ENCODE assay signal across 8 cellular contexts in genomic region chr19:55599468-55600335, GRCh38. TPM values are rescaled to one million over a fixed set of nuclear protein-coding genes. Genes with fewer than 3 reads are reported as not detected.
A peak's percentile ranks its signal among the peaks of the same experiment; 100 is the strongest.
DNase-seq lines count a peak whose midpoint lies in the region; ATAC-seq and TF ChIP-seq lines count a peak whose summit lies in the region.

A gene with protein sequence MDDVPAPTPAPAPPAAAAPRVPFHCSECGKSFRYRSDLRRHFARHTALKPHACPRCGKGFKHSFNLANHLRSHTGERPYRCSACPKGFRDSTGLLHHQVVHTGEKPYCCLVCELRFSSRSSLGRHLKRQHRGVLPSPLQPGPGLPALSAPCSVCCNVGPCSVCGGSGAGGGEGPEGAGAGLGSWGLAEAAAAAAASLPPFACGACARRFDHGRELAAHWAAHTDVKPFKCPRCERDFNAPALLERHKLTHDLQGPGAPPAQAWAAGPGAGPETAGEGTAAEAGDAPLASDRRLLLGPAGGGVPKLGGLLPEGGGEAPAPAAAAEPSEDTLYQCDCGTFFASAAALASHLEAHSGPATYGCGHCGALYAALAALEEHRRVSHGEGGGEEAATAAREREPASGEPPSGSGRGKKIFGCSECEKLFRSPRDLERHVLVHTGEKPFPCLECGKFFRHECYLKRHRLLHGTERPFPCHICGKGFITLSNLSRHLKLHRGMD (minus strand): TSS chr19:55599517. CDS start chr19:55597865, 1,652 bp downstream.
A gene with protein sequence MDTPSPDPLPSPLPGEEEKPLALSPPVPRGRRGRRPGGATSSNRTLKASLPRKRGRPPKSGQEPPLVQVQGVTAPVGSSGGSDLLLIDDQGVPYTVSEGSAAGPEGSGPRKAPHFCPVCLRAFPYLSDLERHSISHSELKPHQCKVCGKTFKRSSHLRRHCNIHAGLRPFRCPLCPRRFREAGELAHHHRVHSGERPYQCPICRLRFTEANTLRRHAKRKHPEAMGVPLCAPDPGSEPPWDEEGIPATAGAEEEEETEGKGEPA (plus strand): TSS chr19:55600288. CDS start chr19:55602113, 1,825 bp downstream.

- peak within 1 kb of the TSS; percentile 84 to 99 (median 99) for H3K4me3 ChIP-seq in right lobe of liver

- no peaks in the 10 kb centered on the region for H3K27me3 ChIP-seq in right lobe of liver

- H3K4me1 ChIP-seq in right lobe of liver = peaks cover 0 to 6% (median 2%) of the 10 kb centered on the region in 4 donors

- no peaks in the 10 kb centered on the region for H3K9me3 ChIP-seq in right lobe of liver

- H3K36me3 ChIP-seq in right lobe of liver = peaks cover 0 to 9% (median 2%) of the 10 kb centered on the region in 4 donors

- TF ChIP-seq CTCF in C4-2B (conservative IDR thresholded peaks at IDR 0.05) (no peak), right lobe of liver (IDR thresholded peaks at IDR 0.05) (no peak)

- H3K27ac ChIP-seq in C4-2B (peak within 1 kb of the TSS; percentile 91), right lobe of liver (peak within 1 kb of the TSS; percentile 87 to 97 (median 94))

- ATAC-seq in GM19397 (IDR thresholded peaks at IDR 0.05; ENCODE audit: unreplicated experiment) (peak; percentile 52), HG03571 (IDR thresholded peaks at IDR 0.05; ENCODE audit: unreplicated experiment) (peak; percentile 44), right lobe of liver (peak; percentile 83 to 90 (median 87))

- TF ChIP-seq POLR2A in right lobe of liver (IDR thresholded peaks at IDR 0.05) = peak; percentile 15

- intact Hi-C loops in right lobe of liver (cut with DNase I) = no loop called here

- DNase-seq in NCI-H82 (lab: John Stamatoyannopoulos, UW) (peak; percentile 100), dermis blood vessel endothelial cell (peak; percentile 99), right lobe of liver (peak; percentile 96 to 98 (median 98))
- DNase-seq in activated CD4-positive, alpha-beta T cell treated with anti-CD3 and anti-CD28 coated beads, Interleukin-2, amount 50 U/mL, for 4 hours = peak; percentile 96
- peak; percentile 98 for DNase-seq in stimulated activated CD4-positive, alpha-beta T cell treated with anti-CD3 and anti-CD28 coated beads, Interleukin-4, amount 100 ng/mL, for 24 hours

- under 1% methylated on average over 38 of the region's 68 CpGs for WGBS in right lobe of liver (ENCODE audit: insufficient coverage, low coverage, low lambda C conversion rate, missing lambda C conversion rate)

RNA-seq across cellular contexts. Expression of the first gene that starts in this region (rescaled TPM):
- total RNA-seq in dermis blood vessel endothelial cell (3.9 and 4.9 TPM in 2 replicates), right lobe of liver (10 to 100 TPM in 1 of 6 experiments, 1 to 10 TPM in 5; 3.0 to 13.1 (median 5.1) TPM)

RNA-seq across cellular contexts. Expression of the second gene that starts in this region (rescaled TPM):
- total RNA-seq in dermis blood vessel endothelial cell = 12.3 and 14.8 TPM in 2 replicates
- 10 to 100 TPM in 4 of 6 experiments, 1 to 10 TPM in 2; 8.2 to 21.0 (median 11.3) TPM for total RNA-seq in right lobe of liver

Comparison
In these comparisons a context has a peak if more than half of its experiments do, and no peak if none do; other contexts are left out.
1. Peak in every context shown above with its lines: DNase-seq, ATAC-seq, H3K4me3 ChIP-seq and H3K27ac ChIP-seq.